1 cellular context compared by ENCODE assay signal in genomic region chr1:172513480-172513879, GRCh38.
A peak's percentile ranks its signal among the peaks of the same experiment; 100 is the strongest.
TF ChIP-seq lines count a peak whose summit lies in the region.

No MANE protein-coding gene starts in this region.

TF ChIP-seq in K562, 482 proteins besides CTCF, POLR2A, EP300 and RAD21:
- TF ChIP-seq SRSF1 (IDR thresholded peaks at IDR 0.05; ENCODE audit: low read depth, low read length) (no peak), RBM14 (IDR thresholded peaks at IDR 0.05; ENCODE audit: borderline replicate concordance, insufficient read depth, low read depth, low read length) (no peak), ETV1 (tag; conservative IDR thresholded peaks at IDR 0.05; ENCODE audit: low read depth) (peak; percentile 42; the same call in 1 of the 2 replicates), HIVEP1 (CRISPR knock-in tag; IDR thresholded peaks at IDR 0.05) (no peak), MAFK (IDR thresholded peaks at IDR 0.05; ENCODE audit: low read length) (0 out of 2 replicates have a peak, but pooled peaks have one; percentile 29), MAX (CRISPR knock-in tag; IDR thresholded peaks at IDR 0.05) (no peak), JUND (IDR thresholded peaks at IDR 0.05; ENCODE audit: borderline replicate concordance, low read depth, low read length) (peak; percentile 28; the same call in 1 of the 2 replicates), JUND (tag; IDR thresholded peaks at IDR 0.05; ENCODE audit: borderline replicate concordance, low read depth, low read length) (peak; percentile 53; the same call in 2 of the 3 replicates), PATZ1 (CRISPR knock-in tag; IDR thresholded peaks at IDR 0.05; ENCODE audit: borderline replicate concordance) (no peak), ZNF398 (CRISPR knock-in tag; IDR thresholded peaks at IDR 0.05) (no peak), ELF4 (CRISPR knock-in tag; IDR thresholded peaks at IDR 0.05) (no peak), TAL1 (IDR thresholded peaks at IDR 0.05) (no peak), ZBTB17 (CRISPR knock-in tag; IDR thresholded peaks at IDR 0.05) (no peak), U2AF2 (optimal IDR thresholded peaks at IDR 0.05; ENCODE audit: low read depth, low read length) (no peak), ETV6 (IDR thresholded peaks at IDR 0.05; ENCODE audit: borderline replicate concordance in 1 of 2, low read depth in 2 of 2, low read length in 1 of 2) (no peak), ETV6 (CRISPR knock-in tag; IDR thresholded peaks at IDR 0.05; ENCODE audit: borderline replicate concordance) (no peak), SRF (CRISPR knock-in tag; IDR thresholded peaks at IDR 0.05) (0 out of 4 replicates have a peak, but pooled peaks of 1 of the 2 experiments have one; percentile 6), AFF1 (IDR thresholded peaks at IDR 0.05; ENCODE audit: low read depth in 1 of 2, partially characterized antibody in 2 of 2) (peak in 1 of 2 experiments; percentile 73), PBX2 (CRISPR knock-in tag; IDR thresholded peaks at IDR 0.05; ENCODE audit: low read depth) (no peak), PBX2 (tag; conservative IDR thresholded peaks at IDR 0.05; ENCODE audit: low read depth) (0 out of 2 replicates have a peak, but pooled peaks have one; percentile 7), TFAM (CRISPR knock-in tag; conservative IDR thresholded peaks at IDR 0.05) (no peak), E2F4 (CRISPR knock-in tag; IDR thresholded peaks at IDR 0.05; ENCODE audit: low read depth) (no peak), ZNF764 (CRISPR knock-in tag; IDR thresholded peaks at IDR 0.05; ENCODE audit: low read depth) (no peak), DPF2 (IDR thresholded peaks at IDR 0.05) (peak; percentile 12; the same call in 1 of the 2 replicates), ZBTB34 (CRISPR knock-in tag; IDR thresholded peaks at IDR 0.05) (no peak), XRCC3 (IDR thresholded peaks at IDR 0.05) (no peak), NFE2 (IDR thresholded peaks at IDR 0.05; ENCODE audit: low read depth) (peak; percentile 32), TRIM25 (IDR thresholded peaks at IDR 0.05; ENCODE audit: borderline replicate concordance) (no peak), MEIS2 (IDR thresholded peaks at IDR 0.05; ENCODE audit: partially characterized antibody) (peak; percentile 46), CEBPG (CRISPR knock-in tag; IDR thresholded peaks at IDR 0.05) (no peak), CEBPG (tag; conservative IDR thresholded peaks at IDR 0.05 in 1 of 2, IDR thresholded peaks at IDR 0.05 in 1 of 2) (no peak), TAF15 (IDR thresholded peaks at IDR 0.05; ENCODE audit: low read depth, low read length) (no peak), GTF2A2 (tag; IDR thresholded peaks at IDR 0.05) (no peak), ZC3H8 (IDR thresholded peaks at IDR 0.05) (no peak), MAFG (tag; conservative IDR thresholded peaks at IDR 0.05) (0 out of 2 replicates have a peak, but pooled peaks have one; percentile 41), ZNF263 (CRISPR knock-in tag; IDR thresholded peaks at IDR 0.05; ENCODE audit: borderline replicate concordance) (no peak), ZKSCAN3 (CRISPR knock-in tag; IDR thresholded peaks at IDR 0.05) (no peak)
